ENCODE assay signal across 8 cellular contexts in the genomic region with DNA sequence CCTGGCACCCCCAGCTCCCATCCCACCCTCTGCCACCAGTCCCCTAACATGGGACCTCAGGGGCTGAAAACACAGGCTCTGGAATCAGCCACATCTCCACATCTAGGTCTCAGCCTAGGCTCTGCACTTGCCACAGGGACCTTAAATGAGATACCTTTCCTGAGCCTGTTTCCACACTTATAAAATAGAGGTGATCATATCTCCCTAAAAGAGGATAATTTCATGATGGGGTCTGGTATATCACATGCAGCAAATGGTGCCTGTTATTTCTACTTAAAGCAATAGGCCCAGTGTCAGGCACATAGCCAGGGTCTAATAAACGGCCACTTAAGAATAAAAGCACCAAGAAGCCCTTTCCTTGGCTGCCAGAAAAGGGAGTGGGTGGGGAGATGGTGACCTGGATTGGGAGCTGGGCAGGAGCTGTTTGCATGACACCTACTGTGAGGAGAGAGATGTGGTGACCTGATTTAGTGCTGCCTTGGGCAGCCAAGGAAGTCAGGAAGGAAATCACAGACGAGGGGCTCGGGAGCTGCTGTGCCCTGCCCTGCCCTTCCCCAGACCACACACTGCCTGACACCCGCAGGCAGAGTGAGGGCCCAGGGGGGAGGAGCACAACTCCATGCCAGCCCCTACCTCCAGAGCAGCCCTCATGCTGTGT.
A peak's percentile ranks its signal among the peaks of the same experiment; 100 is the strongest.
DNase-seq lines count a peak whose midpoint lies in the region; ATAC-seq, FAIRE-seq and TF ChIP-seq lines count a peak whose summit lies in the region.

No MANE protein-coding gene starts in this region.

- TF ChIP-seq CTCF in heart left ventricle (IDR thresholded peaks at IDR 0.05) (no peak), HepG2 (CRISPR knock-in tag; IDR thresholded peaks at IDR 0.05) (no peak), tibial artery (IDR thresholded peaks at IDR 0.05) (no peak)

- TF ChIP-seq RAD21 in HepG2 (CRISPR knock-in tag; IDR thresholded peaks at IDR 0.05): no peak

- CTCF ChIA-PET in HepG2 (lab: Yijun Ruan, JAX; ENCODE audit: low intra/inter-chr PET ratio, low total read pairs): no interaction called here

- in situ Hi-C loops in HepG2 (cut with HindIII; ENCODE audit: extremely low pct_ligation_motif_present, low pct_unique_long_range_greater_than_20kb): no loop called here

- peaks cover 12 to 88% (median 59%) of the 10 kb centered on the region in 12 donors for H3K4me1 ChIP-seq in heart left ventricle
- H3K4me1 ChIP-seq in HepG2 (ENCODE audit: insufficient read depth, low read length): peaks cover 89% of the 10 kb centered on the region
- H3K4me1 ChIP-seq in tibial artery: peaks cover 6 to 95% (median 87%) of the 10 kb centered on the region in 4 donors

- 23 to 34% (median 30%) methylated on average over 4 of the region's 4 CpGs for WGBS in heart left ventricle, 4 donors
- 42% methylated on average over 1 of the region's 4 CpGs for WGBS in HepG2 (ENCODE audit: low lambda C conversion rate)

- TF ChIP-seq EP300 in HepG2 (IDR thresholded peaks at IDR 0.05; ENCODE audit: low read depth in 2 of 2, low read length in 2 of 2) (no peak), HepG2 (CRISPR knock-in tag; IDR thresholded peaks at IDR 0.05; ENCODE audit: borderline replicate concordance) (no peak)

- H3K4me2 ChIP-seq in HepG2 (ENCODE audit: low read depth, low read length): peak overlapping the region; percentile 77

- no peaks in the 10 kb centered on the region for H3K27me3 Mint-ChIP-seq in activated T-helper 2 cell treated with anti-CD3 and anti-CD28 coated beads, Interferon-gamma antibody, Interleukin-2, Interleukin-4, amounts not matched to agents 10 μg/mL and 5 μg/mL and 100 μg/mL, durations not matched to agents 14 hours and 24 hours and 36 hours (ENCODE audit: low read depth)

- no peak for DNase-seq in heart left ventricle
- no peak for DNase-seq in cardiac septum (ENCODE audit: low spot score)
- DNase-seq in activated T-helper 2 cell treated with anti-CD3 and anti-CD28 coated beads, Interferon-gamma antibody, Interleukin-2, Interleukin-4, amounts not matched to agents 10 μg/mL and 5 μg/mL and 100 μg/mL, durations not matched to agents 14 hours and 24 hours and 36 hours (ENCODE audit: low spot score): no peak
- DNase-seq in HepG2 (ENCODE audit: low spot score): no peak
- no peak for DNase-seq in tibial artery
- no peak for DNase-seq in NCI-H345 treated with DMSO at 0.1 percent for 48 hours (lab: John Stamatoyannopoulos, UW; ENCODE audit: unreplicated experiment)
- no peak for DNase-seq in GDM1 (lab: John Stamatoyannopoulos, UW)

- TF ChIP-seq POLR2A in heart left ventricle (IDR thresholded peaks at IDR 0.05) (no peak), HepG2 (IDR thresholded peaks at IDR 0.05; ENCODE audit: insufficient read depth in 1 of 2, low read depth in 2 of 2, low read length in 2 of 2) (no peak)

- H2AFZ ChIP-seq in HepG2 (ENCODE audit: low read length): no peak overlapping the region

- peak overlapping the region in 1 of 12 donors; percentile 55 for H3K4me3 ChIP-seq in heart left ventricle
- peak overlapping the region in 2 of 3 experiments; percentile 56 to 77; a peak in 4 of 6 replicates for H3K4me3 ChIP-seq in HepG2 (replicated peaks in 1 of 3; ENCODE audit: insufficient read depth in 1 of 3, low read depth in 2 of 3, low read length in 3 of 3)
- H3K4me3 ChIP-seq in tibial artery: no peak overlapping the region

- H3K4me3 Mint-ChIP-seq in activated T-helper 2 cell treated with anti-CD3 and anti-CD28 coated beads, Interferon-gamma antibody, Interleukin-2, Interleukin-4, amounts not matched to agents 10 μg/mL and 5 μg/mL and 100 μg/mL, durations not matched to agents 14 hours and 24 hours and 36 hours (ENCODE audit: low read depth): peak overlapping the region; percentile 37

- BruUV-seq in HepG2 (replicated peaks; lab: Mats Ljungman, UMichigan): no TSS peak

- H3K27me3 ChIP-seq in heart left ventricle (no peaks in the 10 kb centered on the region), HepG2 (ENCODE audit: control insufficient read depth in 1 of 2, insufficient read depth in 2 of 2, low read length in 2 of 2) (no peaks in the 10 kb centered on the region), tibial artery (no peaks in the 10 kb centered on the region)

- H3K27ac Mint-ChIP-seq in activated T-helper 2 cell treated with anti-CD3 and anti-CD28 coated beads, Interferon-gamma antibody, Interleukin-2, Interleukin-4, amounts not matched to agents 10 μg/mL and 5 μg/mL and 100 μg/mL, durations not matched to agents 14 hours and 24 hours and 36 hours: peak overlapping the region; percentile 90

- peaks cover 75% of the 10 kb centered on the region for H3K4me1 Mint-ChIP-seq in activated T-helper 2 cell treated with anti-CD3 and anti-CD28 coated beads, Interferon-gamma antibody, Interleukin-2, Interleukin-4, amounts not matched to agents 10 μg/mL and 5 μg/mL and 100 μg/mL, durations not matched to agents 14 hours and 24 hours and 36 hours (ENCODE audit: low read depth)

- POLR2A ChIA-PET in HepG2 (lab: Yijun Ruan, JAX): interaction anchor here (0.6 kb wide), 1 partner anchor 67 kb away, joined by 3 read pairs; no protein-coding TSS in a partner anchor

- no peaks in the 10 kb centered on the region for H3K9me3 Mint-ChIP-seq in activated T-helper 2 cell treated with anti-CD3 and anti-CD28 coated beads, Interferon-gamma antibody, Interleukin-2, Interleukin-4, amounts not matched to agents 10 μg/mL and 5 μg/mL and 100 μg/mL, durations not matched to agents 14 hours and 24 hours and 36 hours

- H3K36me3 ChIP-seq in heart left ventricle (no peaks in the 10 kb centered on the region), HepG2 (replicated peaks in 1 of 2; ENCODE audit: control insufficient read depth in 1 of 2, insufficient read depth in 2 of 2, low read length in 2 of 2) (no peaks in the 10 kb centered on the region), tibial artery (no peaks in the 10 kb centered on the region)

- peak overlapping the region; percentile 88 to 99 (median 95) for H3K27ac ChIP-seq in heart left ventricle
- H3K27ac ChIP-seq in HepG2 (ENCODE audit: extremely low read length, insufficient read depth, low read length): peak overlapping the region; percentile 78
- H3K27ac ChIP-seq in tibial artery: peak overlapping the region; percentile 92 to 94

- H4K20me1 ChIP-seq in HepG2 (ENCODE audit: insufficient read depth, low read length): no peaks in the 10 kb centered on the region

- no peaks in the 10 kb centered on the region for H3K36me3 Mint-ChIP-seq in activated T-helper 2 cell treated with anti-CD3 and anti-CD28 coated beads, Interferon-gamma antibody, Interleukin-2, Interleukin-4, amounts not matched to agents 10 μg/mL and 5 μg/mL and 100 μg/mL, durations not matched to agents 14 hours and 24 hours and 36 hours (ENCODE audit: low read depth)

- ATAC-seq in heart left ventricle (no peak), HepG2 (no peak), GM18519 (IDR thresholded peaks at IDR 0.05; ENCODE audit: low FRiP score, unreplicated experiment) (no peak)

- no peak overlapping the region; the same call in 1 of the 2 replicates for H3K9ac ChIP-seq in HepG2 (ENCODE audit: insufficient read depth, low read depth, low read length)

- H3K9me3 ChIP-seq in heart left ventricle: no peaks in the 10 kb centered on the region
- H3K9me3 ChIP-seq in HepG2 (ENCODE audit: low read length): no peaks in the 10 kb centered on the region
- no peaks in the 10 kb centered on the region for H3K9me3 ChIP-seq in tibial artery

- no peaks in the 10 kb centered on the region for H3K79me2 ChIP-seq in HepG2 (ENCODE audit: insufficient read depth, low read length)

- intact Hi-C loops in heart left ventricle (cut with DNase I): loop anchor here (2.0 to 5.0 kb wide), 7 partner anchors 39 to 95 kb away; partner anchors contain the start of gene IRF2BPL (in 5 of the 10)
- intact Hi-C loops in cardiac septum (cut with DNase I): loop anchor here (2.0 to 5.0 kb wide), 3 partner anchors 39 to 85 kb away; no protein-coding TSS in a partner anchor
- intact Hi-C loops in activated T-helper 2 cell treated with anti-CD3 and anti-CD28 coated beads, Interferon-gamma antibody, Interleukin-2, Interleukin-4, amounts not matched to agents 10 μg/mL and 5 μg/mL and 100 μg/mL, durations not matched to agents 14 hours and 24 hours and 36 hours (cut with micrococcal nuclease): loop anchor here (2.0 kb wide), 4 partner anchors 15 to 141 kb away; partner anchors contain the start of gene CIPC
- intact Hi-C loops in HepG2 (cut with micrococcal nuclease; ENCODE audit: unreplicated experiment): no loop called here
- intact Hi-C loops in tibial artery (cut with DNase I; ENCODE audit: low total_unique reads): loop anchor here (5.0 kb wide), 3 partner anchors 50 to 85 kb away; partner anchors contain the start of gene IRF2BPL

- FAIRE-seq in HepG2 (lab: Jason Lieb, UNC): no peak

TF ChIP-seq in HepG2, 621 proteins besides CTCF, POLR2A, EP300 and RAD21 (continues in another document):
- TF ChIP-seq NFIC (IDR thresholded peaks at IDR 0.05; ENCODE audit: low read length) (no peak), ZNF33B (CRISPR knock-in tag; IDR thresholded peaks at IDR 0.05) (no peak), TSC22D2 (CRISPR knock-in tag; IDR thresholded peaks at IDR 0.05; ENCODE audit: borderline replicate concordance) (no peak)
- TF ChIP-seq, protein P1, sequence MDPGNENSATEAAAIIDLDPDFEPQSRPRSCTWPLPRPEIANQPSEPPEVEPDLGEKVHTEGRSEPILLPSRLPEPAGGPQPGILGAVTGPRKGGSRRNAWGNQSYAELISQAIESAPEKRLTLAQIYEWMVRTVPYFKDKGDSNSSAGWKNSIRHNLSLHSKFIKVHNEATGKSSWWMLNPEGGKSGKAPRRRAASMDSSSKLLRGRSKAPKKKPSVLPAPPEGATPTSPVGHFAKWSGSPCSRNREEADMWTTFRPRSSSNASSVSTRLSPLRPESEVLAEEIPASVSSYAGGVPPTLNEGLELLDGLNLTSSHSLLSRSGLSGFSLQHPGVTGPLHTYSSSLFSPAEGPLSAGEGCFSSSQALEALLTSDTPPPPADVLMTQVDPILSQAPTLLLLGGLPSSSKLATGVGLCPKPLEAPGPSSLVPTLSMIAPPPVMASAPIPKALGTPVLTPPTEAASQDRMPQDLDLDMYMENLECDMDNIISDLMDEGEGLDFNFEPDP (CRISPR knock-in tag; conservative IDR thresholded peaks at IDR 0.05): no peak
- TF ChIP-seq, protein P2, sequence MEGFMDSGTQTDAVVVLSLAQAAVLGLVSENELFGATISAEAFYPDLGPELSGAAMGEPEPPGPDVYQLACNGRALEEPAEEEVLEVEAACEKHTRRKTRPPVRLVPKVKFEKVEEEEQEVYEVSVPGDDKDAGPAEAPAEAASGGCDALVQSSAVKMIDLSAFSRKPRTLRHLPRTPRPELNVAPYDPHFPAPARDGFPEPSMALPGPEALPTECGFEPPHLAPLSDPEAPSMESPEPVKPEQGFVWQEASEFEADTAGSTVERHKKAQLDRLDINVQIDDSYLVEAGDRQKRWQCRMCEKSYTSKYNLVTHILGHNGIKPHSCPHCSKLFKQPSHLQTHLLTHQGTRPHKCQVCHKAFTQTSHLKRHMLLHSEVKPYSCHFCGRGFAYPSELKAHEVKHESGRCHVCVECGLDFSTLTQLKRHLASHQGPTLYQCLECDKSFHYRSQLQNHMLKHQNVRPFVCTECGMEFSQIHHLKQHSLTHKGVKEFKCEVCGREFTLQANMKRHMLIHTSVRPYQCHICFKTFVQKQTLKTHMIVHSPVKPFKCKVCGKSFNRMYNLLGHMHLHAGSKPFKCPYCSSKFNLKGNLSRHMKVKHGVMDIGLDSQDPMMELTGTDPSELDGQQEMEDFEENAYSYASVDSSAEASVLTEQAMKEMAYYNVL (CRISPR knock-in tag; IDR thresholded peaks at IDR 0.05; ENCODE audit: borderline replicate concordance): no peak

Comparison
In these comparisons a context has a peak if more than half of its experiments do, and no peak if none do; other contexts are left out.
1. H3K4me3 ChIP-seq: peak in HepG2 (2 of 3); none in tibial artery (0 of 2).
2. Peak in every context shown above with its lines, with median percentiles within 50 percentile points of each other: H3K27ac ChIP-seq.